ENCODE assay signal across 12 cellular contexts in genomic region chr5:102867999-102868662, GRCh38.
DNase-seq lines count a peak whose midpoint lies in the region; ATAC-seq and TF ChIP-seq lines count a peak whose summit lies in the region.
"Had no signal": no experiment of that assay in that cellular context is flagged by ENCODE, and none has a peak within 500 bp of the region (broad histone marks: within the 10 kb centered on the region; RNA-seq: fewer than 3 reads in every experiment).

No MANE protein-coding gene starts in this region.

- no peak for TF ChIP-seq POLR2A in suprapubic skin (IDR thresholded peaks at IDR 0.05)

- DNase-seq in GM03348 (ENCODE audit: low spot score) = peak; percentile 14
- DNase-seq in HFFc6 = no peak
- no peak for DNase-seq in nephron progenitor cell
- no peak for DNase-seq in NCI-H1930 (lab: John Stamatoyannopoulos, UW)
- no peak for DNase-seq in suprapubic skin (ENCODE audit: low spot score in 2 of 2)
- no peak for DNase-seq in Caco-2
- DNase-seq: NCI-H446, SW 1271 had no signal

- POLR2A ChIA-PET in Caco-2 (lab: Charles Lee) = no interaction called here

- no peak overlapping the region for H3K27ac ChIP-seq in suprapubic skin

- H3K36me3 ChIP-seq in suprapubic skin (no peaks in the 10 kb centered on the region), Caco-2 (ENCODE audit: control insufficient read depth, insufficient read depth, low read length) (no peaks in the 10 kb centered on the region)

- H3K27me3 Mint-ChIP-seq in HFFc6 (ENCODE audit: insufficient read depth) (no peaks in the 10 kb centered on the region), brain (peaks cover 4% of the 10 kb centered on the region), nephron progenitor cell (ENCODE audit: low read depth, poor library complexity) (no peaks in the 10 kb centered on the region), Caco-2 (ENCODE audit: insufficient read depth, unreplicated experiment) (peaks cover 2% of the 10 kb centered on the region)

- H3K4me1 ChIP-seq in suprapubic skin (peaks cover 21% of the 10 kb centered on the region), Caco-2 (no peaks in the 10 kb centered on the region)

- H3K36me3 Mint-ChIP-seq in HFFc6 (ENCODE audit: low read depth) (peaks cover 27% of the 10 kb centered on the region), brain (peaks cover 34% of the 10 kb centered on the region), nephron progenitor cell (ENCODE audit: low read depth) (peaks cover 22% of the 10 kb centered on the region), Caco-2 (ENCODE audit: insufficient read depth, unreplicated experiment) (peaks cover 11% of the 10 kb centered on the region)

- H3K4me3 Mint-ChIP-seq in HFFc6 (peak overlapping the region; percentile 79), brain (peak overlapping the region; percentile 64 to 83 (median 75)), nephron progenitor cell (peak overlapping the region; percentile 19), Caco-2 (ENCODE audit: unreplicated experiment) (no peak overlapping the region)
- H3K4me3 Mint-ChIP-seq: stimulated activated effector memory CD8-positive, alpha-beta T cell treated with anti-CD3 and anti-CD28 coated beads, Interleukin-12 subunit alpha, Interleukin-12 subunit beta, amount 100 ng/mL, for 72 hours had no signal

- CTCF ChIA-PET in Caco-2 (lab: Charles Lee) = no interaction called here

- BruUV-seq in Caco-2 (replicated peaks; lab: Mats Ljungman, UMichigan) = no TSS peak

- peaks cover 35% of the 10 kb centered on the region for H3K4me1 Mint-ChIP-seq in HFFc6 (ENCODE audit: low read depth)
- H3K4me1 Mint-ChIP-seq in brain = peaks cover 55% of the 10 kb centered on the region
- peaks cover 26% of the 10 kb centered on the region for H3K4me1 Mint-ChIP-seq in nephron progenitor cell
- peaks cover 6% of the 10 kb centered on the region for H3K4me1 Mint-ChIP-seq in Caco-2 (ENCODE audit: low read depth, unreplicated experiment)

- H3K27ac Mint-ChIP-seq in HFFc6 = 0 out of 2 replicates have a peak overlapping the region, but pooled peaks have one; percentile 21
- peak overlapping the region in 2 of 5 experiments; percentile 52 to 62 for H3K27ac Mint-ChIP-seq in brain
- H3K27ac Mint-ChIP-seq in nephron progenitor cell = no peak overlapping the region
- H3K27ac Mint-ChIP-seq in Caco-2 (ENCODE audit: unreplicated experiment) = no peak overlapping the region
- H3K27ac Mint-ChIP-seq: stimulated activated effector memory CD8-positive, alpha-beta T cell treated with anti-CD3 and anti-CD28 coated beads, Interleukin-12 subunit alpha, Interleukin-12 subunit beta, amount 100 ng/mL, for 72 hours had no signal

- H3K27me3 ChIP-seq in suprapubic skin (no peaks in the 10 kb centered on the region), Caco-2 (replicated peaks; ENCODE audit: control insufficient read depth, insufficient read depth, low read length) (no peaks in the 10 kb centered on the region)

- intact Hi-C loops in Caco-2 (cut with micrococcal nuclease; ENCODE audit: unreplicated experiment) = no loop called here

- WGBS in suprapubic skin = 87% methylated on average over 3 of the region's 3 CpGs

- TF ChIP-seq EP300 in suprapubic skin (IDR thresholded peaks at IDR 0.05) = no peak

- H3K9me3 Mint-ChIP-seq in HFFc6 = no peaks in the 10 kb centered on the region
- no peaks in the 10 kb centered on the region for H3K9me3 Mint-ChIP-seq in brain
- H3K9me3 Mint-ChIP-seq in nephron progenitor cell = no peaks in the 10 kb centered on the region
- no peaks in the 10 kb centered on the region for H3K9me3 Mint-ChIP-seq in Caco-2 (ENCODE audit: unreplicated experiment)
- H3K9me3 Mint-ChIP-seq: stimulated activated effector memory CD8-positive, alpha-beta T cell treated with anti-CD3 and anti-CD28 coated beads, Interleukin-12 subunit alpha, Interleukin-12 subunit beta, amount 100 ng/mL, for 72 hours had no signal

- TF ChIP-seq CTCF in HFFc6 (IDR thresholded peaks at IDR 0.05) = no peak
- TF ChIP-seq CTCF in brain (conservative IDR thresholded peaks at IDR 0.05) = no peak
- no peak for TF ChIP-seq CTCF in nephron progenitor cell (IDR thresholded peaks at IDR 0.05)
- no peak for TF ChIP-seq CTCF in suprapubic skin (IDR thresholded peaks at IDR 0.05)
- TF ChIP-seq CTCF in Caco-2 (IDR thresholded peaks at IDR 0.05; ENCODE audit: insufficient read depth in 1 of 2, low read depth in 1 of 2, low read length in 1 of 2, severe bottlenecking in 1 of 2, unreplicated experiment in 1 of 2) = no peak

- H3K9me3 ChIP-seq in suprapubic skin (no peaks in the 10 kb centered on the region), Caco-2 (no peaks in the 10 kb centered on the region)

- no peak overlapping the region for H3K4me3 ChIP-seq in suprapubic skin
- no peak overlapping the region for H3K4me3 ChIP-seq in Caco-2 (ENCODE audit: low read depth, low read length)
- H3K4me3 ChIP-seq: lung had no signal

- ATAC-seq in HG03439 (IDR thresholded peaks at IDR 0.05; ENCODE audit: unreplicated experiment) = no peak
- ATAC-seq: stimulated activated effector memory CD8-positive, alpha-beta T cell treated with anti-CD3 and anti-CD28 coated beads, Interleukin-12 subunit alpha, Interleukin-12 subunit beta, amount 100 ng/mL, for 72 hours had no signal
